18 cellular contexts compared by ENCODE assay signal in genomic region chr9:125821078-125821477, GRCh38.
DNase-seq lines count a peak whose midpoint lies in the region; ATAC-seq and TF ChIP-seq lines count a peak whose summit lies in the region.
"Had no signal": no experiment of that assay in that cellular context is flagged by ENCODE, and none has a peak within 500 bp of the region (broad histone marks: within the 10 kb centered on the region; RNA-seq: fewer than 3 reads in every experiment).

No MANE protein-coding gene starts in this region.

- H3K9me2 ChIP-seq in SU-DHL-6 (replicated peaks; ENCODE audit: insufficient read depth, low read length), result no peaks in the 10 kb centered on the region

- no peaks in the 10 kb centered on the region for H3K9me3 ChIP-seq in SU-DHL-6 (ENCODE audit: insufficient read depth, low read length)
- H3K9me3 ChIP-seq in osteoblast (ENCODE audit: low read depth, low read length), result no peaks in the 10 kb centered on the region
- H3K9me3 ChIP-seq: neutrophil, Peyer's patch, thoracic aorta had no signal

- H3K4me3 ChIP-seq in SU-DHL-6 (ENCODE audit: insufficient read depth, low read length, poor library complexity, severe bottlenecking), result peak overlapping the region; percentile 31
- H3K4me3 ChIP-seq in osteoblast (ENCODE audit: insufficient read depth, low read length), result no peak overlapping the region
- H3K4me3 ChIP-seq: Peyer's patch, thoracic aorta had no signal

- H3K27me3 ChIP-seq in SU-DHL-6 (ENCODE audit: low read length), result no peaks in the 10 kb centered on the region
- H3K27me3 ChIP-seq in osteoblast (ENCODE audit: insufficient read depth, low read length), result no peaks in the 10 kb centered on the region
- H3K27me3 ChIP-seq: neutrophil, Peyer's patch had no signal

- ATAC-seq in GM18867 (IDR thresholded peaks at IDR 0.05; ENCODE audit: unreplicated experiment), result peak; percentile 64
- ATAC-seq in HG02938 (IDR thresholded peaks at IDR 0.05; ENCODE audit: unreplicated experiment), result peak; percentile 51
- no peak for ATAC-seq in HG02852 (IDR thresholded peaks at IDR 0.05; ENCODE audit: unreplicated experiment)
- ATAC-seq in HG03460 (IDR thresholded peaks at IDR 0.05; ENCODE audit: unreplicated experiment), result no peak
- ATAC-seq: CD8-positive, alpha-beta T cell; left lobe of liver had no signal

- H3K36me3 ChIP-seq in SU-DHL-6 (ENCODE audit: low read length), result no peaks in the 10 kb centered on the region
- no peaks in the 10 kb centered on the region for H3K36me3 ChIP-seq in osteoblast (ENCODE audit: insufficient read depth, low read length)
- H3K36me3 ChIP-seq: neutrophil, Peyer's patch, thoracic aorta had no signal

- peaks cover 8% of the 10 kb centered on the region for H3K4me1 ChIP-seq in osteoblast (ENCODE audit: insufficient read depth, low read length)
- H3K4me1 ChIP-seq: Peyer's patch had no signal

- H4K20me1 ChIP-seq in SU-DHL-6 (ENCODE audit: low read depth, low read length) (no peaks in the 10 kb centered on the region), osteoblast (ENCODE audit: insufficient read depth, low read length) (peaks cover 2% of the 10 kb centered on the region)

- peaks cover 7% of the 10 kb centered on the region for H3F3A ChIP-seq in SU-DHL-6 (ENCODE audit: insufficient read depth)

- peak overlapping the region; percentile 33 for H3K9ac ChIP-seq in SU-DHL-6 (ENCODE audit: low read length)

- H3K79me2 ChIP-seq in SU-DHL-6 (ENCODE audit: insufficient read depth, low read length) (peaks cover 6% of the 10 kb centered on the region), osteoblast (ENCODE audit: insufficient read depth, low read length) (peaks cover 76% of the 10 kb centered on the region)

- no peak for TF ChIP-seq CTCF in SU-DHL-6 (IDR thresholded peaks at IDR 0.05; ENCODE audit: insufficient read depth, low read length, poor library complexity, severe bottlenecking)
- TF ChIP-seq CTCF in osteoblast (IDR thresholded peaks at IDR 0.05; ENCODE audit: extremely low read depth, low read depth, low read length), result no peak

- no peak overlapping the region for H2AFZ ChIP-seq in SU-DHL-6 (ENCODE audit: low read depth, low read length, severe bottlenecking)
- H2AFZ ChIP-seq in osteoblast (ENCODE audit: low read length), result no peak overlapping the region

- DNase-seq in osteoblast (ENCODE audit: insufficient read length, low spot score, missing footprints), result no peak
- DNase-seq in DMS79 treated with DMSO at 0.1 percent for 48 hours (lab: John Stamatoyannopoulos, UW), result no peak
- DNase-seq in NCI-H187 treated with DMSO at 0.1 percent for 48 hours (lab: John Stamatoyannopoulos, UW), result no peak
- DNase-seq: activated naive CD4-positive, alpha-beta T cell treated with anti-CD3 and anti-CD28 coated beads, Interleukin-2, amount 50 U/mL, for 16 hours; CD8-positive, alpha-beta T cell; glutamatergic neuron; NCI-H1048; Peyer's patch; stimulated activated CD4-positive, alpha-beta T cell treated with anti-CD3 and anti-CD28 coated beads, Interleukin-12 subunit alpha, Interleukin-12 subunit beta, amount 100 ng/mL, for 4 hours; T-helper 9 cell had no signal

- H3K27ac ChIP-seq in SU-DHL-6 (ENCODE audit: low read depth, low read length), result peak overlapping the region; percentile 85
- peak overlapping the region; percentile 20 for H3K27ac ChIP-seq in osteoblast (ENCODE audit: low read depth, low read length)
- H3K27ac ChIP-seq: neutrophil, thoracic aorta had no signal

- H3K4me2 ChIP-seq in SU-DHL-6 (ENCODE audit: low read depth, low read length, poor library complexity, severe bottlenecking) (peak overlapping the region; percentile 76), osteoblast (ENCODE audit: insufficient read depth, low read length) (peak overlapping the region; percentile 54)

Comparison
In these comparisons a context has a peak if more than half of its experiments do, and no peak if none do; other contexts are left out.
1. ATAC-seq: peak in GM18867 (single experiment) and HG02938 (single experiment); none in HG02852 (single experiment) and HG03460 (single experiment).